23 cellular contexts compared by ENCODE assay signal in the genomic region with DNA sequence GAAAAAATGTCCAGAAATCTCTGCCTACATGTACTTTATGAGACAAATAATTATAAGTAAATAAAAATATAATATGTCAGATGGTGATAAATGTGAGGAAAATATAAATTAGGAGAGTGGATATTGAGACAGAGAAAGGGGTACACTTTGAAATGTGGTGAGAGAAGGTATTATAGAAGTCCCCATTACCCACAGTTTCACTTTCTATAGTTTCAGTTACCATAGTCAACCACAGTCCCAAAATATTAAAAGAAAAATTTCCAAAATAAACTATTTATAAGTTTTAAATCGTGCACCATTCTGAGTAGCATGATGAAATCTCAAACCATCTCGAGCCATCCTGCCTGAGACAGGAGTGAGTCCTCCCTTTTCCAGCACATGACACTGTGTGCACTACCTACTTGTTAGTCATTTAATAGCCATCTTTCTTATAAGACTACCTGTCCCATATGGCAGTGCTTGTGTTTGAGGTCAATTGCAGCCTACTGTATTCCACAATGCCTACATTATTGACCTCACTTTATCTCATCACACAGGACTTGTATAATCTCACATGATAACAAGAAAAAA.
DNase-seq lines count a peak whose midpoint lies in the region; ATAC-seq, FAIRE-seq and TF ChIP-seq lines count a peak whose summit lies in the region.
"Had no signal": no experiment of that assay in that cellular context is flagged by ENCODE, and none has a peak within 500 bp of the region (broad histone marks: within the 10 kb centered on the region; RNA-seq: fewer than 3 reads in every experiment).

No MANE protein-coding gene starts in this region.

- TF ChIP-seq CTCF in GM12878 (IDR thresholded peaks at IDR 0.05 in 2 of 3, conservative IDR thresholded peaks at IDR 0.05 in 1 of 3; ENCODE audit: control insufficient read depth in 2 of 3, extremely low read depth in 1 of 3, insufficient read depth in 1 of 3, low read depth in 3 of 3, low read length in 3 of 3) (no peak), mammary epithelial cell (conservative IDR thresholded peaks at IDR 0.05 in 1 of 2, IDR thresholded peaks at IDR 0.05 in 1 of 2; ENCODE audit: extremely low read depth in 1 of 2, insufficient read depth in 1 of 2, low read depth in 1 of 2, low read length in 2 of 2) (no peak)

- ATAC-seq in GM18867 (IDR thresholded peaks at IDR 0.05; ENCODE audit: unreplicated experiment) (peak; percentile 64), GM21576 (IDR thresholded peaks at IDR 0.05; ENCODE audit: unreplicated experiment) (peak; percentile 67), HG03066 (IDR thresholded peaks at IDR 0.05; ENCODE audit: low read depth, unreplicated experiment) (peak; percentile 52), GM12878 (peak; percentile 85)
- ATAC-seq: activated CD8-positive, alpha-beta T cell treated with anti-CD3 and anti-CD28 coated beads, Interleukin-2, amount 10 ng/mL, durations not matched to agents 7 days and 5 days; esophagus mucosa; right cardiac atrium had no signal

- SMC1A ChIA-PET in GM12878 (lab: Charles Lee; ENCODE audit: uncharacterized antibody, unreplicated experiment): no interaction called here

- RAD21 ChIA-PET in GM12878 (lab: Charles Lee; ENCODE audit: unreplicated experiment): no interaction called here

- dilution Hi-C loops in mammary epithelial cell (cut with HindIII; ENCODE audit: low sequenced_read_pairs): no loop called here

- H3K27ac ChIP-seq in GM12878 (ENCODE audit: control insufficient read depth, insufficient read depth) (no peak overlapping the region), mammary epithelial cell (ENCODE audit: insufficient read depth, low read depth, low read length) (no peak overlapping the region)
- H3K27ac ChIP-seq: parathyroid adenoma, transverse colon had no signal

- H4K20me1 ChIP-seq in GM12878 (ENCODE audit: control insufficient read depth, insufficient read depth): no peaks in the 10 kb centered on the region
- H4K20me1 ChIP-seq in mammary epithelial cell (ENCODE audit: insufficient read depth, low read length): no peaks in the 10 kb centered on the region

- in situ Hi-C loops in GM12878 (cut with MboI): no loop called here
- in situ Hi-C loops in mammary epithelial cell (cut with MboI; ENCODE audit: low sequenced_read_pairs in 2 of 2): no loop called here

- WGBS in GM12878 (ENCODE audit: insufficient coverage, insufficient replicate concordance, low lambda C conversion rate, missing lambda C conversion rate): 0% methylated on average over 2 of the region's 2 CpGs
- 61% methylated on average over 2 of the region's 2 CpGs for WGBS in mammary epithelial cell (ENCODE audit: low coverage, missing lambda C conversion rate)

- H2AFZ ChIP-seq in GM12878 (ENCODE audit: control insufficient read depth, low read depth, low read length) (no peak overlapping the region), mammary epithelial cell (ENCODE audit: low read depth, low read length) (no peak overlapping the region)
- H2AFZ ChIP-seq: parathyroid adenoma had no signal

- H3K4me1 ChIP-seq in GM12878 (ENCODE audit: control insufficient read depth, insufficient read depth, low read length) (no peaks in the 10 kb centered on the region; the same call in 1 of the 2 replicates), mammary epithelial cell (ENCODE audit: insufficient read depth, low read length) (no peaks in the 10 kb centered on the region)
- H3K4me1 ChIP-seq: parathyroid adenoma, transverse colon had no signal

- BruUV-seq in GM12878 (replicated peaks; lab: Mats Ljungman, UMichigan): no TSS peak
- no TSS peak for BruUV-seq in mammary epithelial cell (replicated peaks; lab: Mats Ljungman, UMichigan)

- H3K9me3 ChIP-seq in GM12878 (replicated peaks; ENCODE audit: control insufficient read depth, insufficient read depth, low read length) (no peaks in the 10 kb centered on the region), mammary epithelial cell (replicated peaks; ENCODE audit: insufficient read depth, low read length) (no peaks in the 10 kb centered on the region)
- H3K9me3 ChIP-seq: transverse colon had no signal

- CTCF ChIA-PET in GM12878 (lab: Yijun Ruan, JAX) (no interaction called here), mammary epithelial cell (lab: Charles Lee; ENCODE audit: low non-redundant PET) (no interaction called here)

- peak; percentile 31 for FAIRE-seq in GM12878 (lab: Jason Lieb, UNC)
- FAIRE-seq in HTR-8/SVneo (lab: Jason Lieb, UNC): no peak
- FAIRE-seq: frontal cortex, G401.6, H54 had no signal

- intact Hi-C loops in GM12878 (cut with micrococcal nuclease; ENCODE audit: unreplicated experiment): loop anchor here (10.0 kb wide), 1 partner anchor 589 kb away; no protein-coding TSS in a partner anchor
- intact Hi-C loops in mammary epithelial cell (cut with micrococcal nuclease): loop anchor here (10.0 kb wide), 1 partner anchor 589 kb away; no protein-coding TSS in a partner anchor

- H3K36me3 ChIP-seq in GM12878 (ENCODE audit: control insufficient read depth in 2 of 2, insufficient read depth in 2 of 2, low read length in 1 of 2) (no peaks in the 10 kb centered on the region), mammary epithelial cell (ENCODE audit: insufficient read depth, low read length) (no peaks in the 10 kb centered on the region)
- H3K36me3 ChIP-seq: transverse colon had no signal

- no peaks in the 10 kb centered on the region for H3K79me2 ChIP-seq in GM12878 (ENCODE audit: control insufficient read depth, insufficient read depth, low read length)
- H3K79me2 ChIP-seq in mammary epithelial cell (ENCODE audit: insufficient read depth, low read length): no peaks in the 10 kb centered on the region
- H3K79me2 ChIP-seq: parathyroid adenoma had no signal

- POLR2A ChIA-PET in GM12878 (lab: Charles Lee): no interaction called here

- no peak for TF ChIP-seq EP300 in GM12878 (IDR thresholded peaks at IDR 0.05; ENCODE audit: borderline replicate concordance in 1 of 2, control insufficient read depth in 1 of 2, low read depth in 2 of 2, low read length in 2 of 2)

- H3K9ac ChIP-seq in GM12878 (ENCODE audit: control insufficient read depth, insufficient read depth, low read length): no peak overlapping the region
- H3K9ac ChIP-seq in mammary epithelial cell (ENCODE audit: insufficient read depth, low read length): no peak overlapping the region
- H3K9ac ChIP-seq: parathyroid adenoma had no signal

- no peak for TF ChIP-seq POLR2A in GM12878 (IDR thresholded peaks at IDR 0.05; ENCODE audit: low read depth, low read length)

- H3K4me2 ChIP-seq in GM12878 (ENCODE audit: control insufficient read depth, insufficient read depth) (no peak overlapping the region), mammary epithelial cell (ENCODE audit: insufficient read depth, low read depth, low read length) (no peak overlapping the region)

- H3K4me3 ChIP-seq in GM12878 (no peak overlapping the region), mammary epithelial cell (replicated peaks in 1 of 3; ENCODE audit: insufficient read depth in 1 of 3, low read depth in 2 of 3, low read length in 3 of 3) (no peak overlapping the region)
- H3K4me3 ChIP-seq: transverse colon had no signal

- no peaks in the 10 kb centered on the region for H3K27me3 ChIP-seq in GM12878 (replicated peaks in 1 of 2; ENCODE audit: control insufficient read depth in 2 of 2, insufficient read depth in 2 of 2, low read length in 1 of 2)
- H3K27me3 ChIP-seq in mammary epithelial cell (ENCODE audit: insufficient read depth, low read length): no peaks in the 10 kb centered on the region
- H3K27me3 ChIP-seq: transverse colon had no signal

- DNase-seq in GM12878 (ENCODE audit: low read depth, low spot score) (no peak), HTR-8/SVneo (ENCODE audit: insufficient read length, low spot score) (no peak), AML-193 (lab: John Stamatoyannopoulos, UW) (no peak), mammary epithelial cell (no peak)
- DNase-seq in activated naive CD4-positive, alpha-beta T cell (lab: John Stamatoyannopoulos, UW): no peak
- DNase-seq: activated CD8-positive, alpha-beta T cell treated with anti-CD3 and anti-CD28 coated beads, Interleukin-2, amount 10 ng/mL, durations not matched to agents 7 days and 5 days; CD4-positive, alpha-beta memory T cell; DMS 273 treated with DMSO at 0.1 percent for 48 hours; effector memory CD4-positive, alpha-beta T cell; islet precursor cell; KG1; NCI-H2171 treated with DMSO at 0.1 percent for 48 hours; NCI-H526 treated with DMSO at 0.1 percent for 48 hours; right cardiac atrium; transverse colon had no signal

- no peak for TF ChIP-seq RAD21 in GM12878 (IDR thresholded peaks at IDR 0.05; ENCODE audit: insufficient read depth, low read depth, low read length)

TF ChIP-seq in GM12878, 131 proteins besides CTCF, POLR2A, EP300 and RAD21:
- TF ChIP-seq RUNX3 (IDR thresholded peaks at IDR 0.05; ENCODE audit: low read length): peak; percentile 53
- no peak for TF ChIP-seq GABPA (IDR thresholded peaks at IDR 0.05; ENCODE audit: low read depth)
